Comparison of ENCODE assay signal across 14 cellular contexts in the genomic region with DNA sequence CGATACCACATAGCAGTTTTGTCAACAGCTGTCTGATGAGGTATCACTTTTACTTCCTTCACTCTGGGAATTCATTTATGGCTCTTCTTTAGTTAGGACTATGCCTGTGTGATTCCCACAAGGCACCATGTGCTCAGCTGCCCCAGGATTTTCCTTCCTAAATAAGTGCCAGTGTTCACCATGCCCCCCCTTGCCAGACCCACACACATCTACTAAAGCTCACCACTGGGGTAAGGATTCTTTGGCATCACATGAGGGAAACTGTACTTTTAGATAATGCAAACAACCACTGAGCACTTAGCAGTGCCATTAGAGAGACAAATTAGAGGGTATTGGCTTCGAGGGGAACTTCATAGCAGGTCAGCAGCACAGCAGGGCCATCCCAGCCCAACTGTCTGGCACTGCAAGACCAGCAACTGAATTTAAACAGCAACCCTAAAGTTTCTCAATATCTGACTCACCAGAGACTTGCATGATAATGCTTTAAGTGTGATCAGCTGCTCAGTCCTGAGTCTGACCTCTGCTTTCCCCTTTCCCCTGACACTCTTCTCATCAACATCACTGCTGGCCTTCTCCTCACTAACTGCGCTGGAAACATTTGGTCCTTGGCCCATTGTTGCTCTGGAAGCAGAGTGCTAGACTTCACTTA.
A peak's percentile ranks its signal among the peaks of the same experiment; 100 is the strongest.
DNase-seq lines count a peak whose midpoint lies in the region; ATAC-seq, FAIRE-seq and TF ChIP-seq lines count a peak whose summit lies in the region.
"Had no signal": no experiment of that assay in that cellular context is flagged by ENCODE, and none has a peak within 500 bp of the region (broad histone marks: within the 10 kb centered on the region; RNA-seq: fewer than 3 reads in every experiment).

No MANE protein-coding gene starts in this region.

- POLR2A ChIA-PET in A549 (lab: Yijun Ruan, JAX), result interaction anchor here (0.6 kb wide), 1 partner anchor 193 kb away, joined by 3 read pairs; no protein-coding TSS in a partner anchor

- TF ChIP-seq CTCF in A549 (IDR thresholded peaks at IDR 0.05) (no peak), mammary epithelial cell (conservative IDR thresholded peaks at IDR 0.05 in 1 of 2, IDR thresholded peaks at IDR 0.05 in 1 of 2; ENCODE audit: extremely low read depth in 1 of 2, insufficient read depth in 1 of 2, low read depth in 1 of 2, low read length in 2 of 2) (no peak)

- H3K23ac ChIP-seq in mesenchymal stem cell (ENCODE audit: low read length in 2 of 2), result no peak overlapping the region

- H3K4ac ChIP-seq in mesenchymal stem cell (ENCODE audit: low read depth in 1 of 2, low read length in 2 of 2), result no peak overlapping the region

- H3K4me3 ChIP-seq in A549, result no peak overlapping the region
- H3K4me3 ChIP-seq in MG63, result no peak overlapping the region
- no peak overlapping the region for H3K4me3 ChIP-seq in mammary epithelial cell (replicated peaks in 1 of 3; ENCODE audit: insufficient read depth in 1 of 3, low read depth in 2 of 3, low read length in 3 of 3)
- no peak overlapping the region for H3K4me3 ChIP-seq in mesenchymal stem cell (ENCODE audit: insufficient read depth in 1 of 2, low read depth in 1 of 2, low read length in 2 of 2)
- H3K4me3 ChIP-seq: BLaER1 treated with 17β-estradiol and CSF1 and Interleukin-3, amounts not matched to agents 10 nM and 100 nM; heart right ventricle had no signal

- no peaks in the 10 kb centered on the region for H3K27me3 Mint-ChIP-seq in activated CD8-positive, alpha-beta memory T cell treated with anti-CD3 and anti-CD28 coated beads, Interleukin-2, amount 10 ng/mL, durations not matched to agents 7 days and 5 days
- H3K27me3 Mint-ChIP-seq: central memory CD8-positive, alpha-beta T cell had no signal

- H2BK5ac ChIP-seq in mesenchymal stem cell (ENCODE audit: low read depth, low read length, poor library complexity, severe bottlenecking), result no peak overlapping the region

- H3K79me2 ChIP-seq in mammary epithelial cell (ENCODE audit: insufficient read depth, low read length), result no peaks in the 10 kb centered on the region

- no peak overlapping the region for H3K14ac ChIP-seq in mesenchymal stem cell (ENCODE audit: low read length in 2 of 2)

- no peaks in the 10 kb centered on the region for H3K9me3 ChIP-seq in A549
- no peaks in the 10 kb centered on the region for H3K9me3 ChIP-seq in MG63
- H3K9me3 ChIP-seq in mammary epithelial cell (replicated peaks; ENCODE audit: insufficient read depth, low read length), result no peaks in the 10 kb centered on the region
- no peaks in the 10 kb centered on the region for H3K9me3 ChIP-seq in mesenchymal stem cell (ENCODE audit: control insufficient read depth, low read length)
- H3K9me3 ChIP-seq: BLaER1 treated with 17β-estradiol and CSF1 and Interleukin-3, amounts not matched to agents 10 nM and 100 nM; heart right ventricle had no signal

- H3K4me3 Mint-ChIP-seq in activated CD8-positive, alpha-beta memory T cell treated with anti-CD3 and anti-CD28 coated beads, Interleukin-2, amount 10 ng/mL, durations not matched to agents 7 days and 5 days, result no peak overlapping the region
- H3K4me3 Mint-ChIP-seq: central memory CD8-positive, alpha-beta T cell had no signal

- dilution Hi-C loops in mammary epithelial cell (cut with HindIII; ENCODE audit: low sequenced_read_pairs), result no loop called here

- in situ Hi-C loops in mammary epithelial cell (cut with MboI; ENCODE audit: low sequenced_read_pairs in 2 of 2), result no loop called here

- no peak overlapping the region for H3K9ac ChIP-seq in mammary epithelial cell (ENCODE audit: insufficient read depth, low read length)
- peak overlapping the region; percentile 73 for H3K9ac ChIP-seq in mesenchymal stem cell (ENCODE audit: low read length)
- H3K9ac ChIP-seq: BLaER1 treated with 17β-estradiol and CSF1 and Interleukin-3, amounts not matched to agents 10 nM and 100 nM had no signal

- H3K9me3 Mint-ChIP-seq in activated CD8-positive, alpha-beta memory T cell treated with anti-CD3 and anti-CD28 coated beads, Interleukin-2, amount 10 ng/mL, durations not matched to agents 7 days and 5 days (ENCODE audit: low read depth), result no peaks in the 10 kb centered on the region
- H3K9me3 Mint-ChIP-seq: central memory CD8-positive, alpha-beta T cell had no signal

- no TSS peak for BruUV-seq in mammary epithelial cell (replicated peaks; lab: Mats Ljungman, UMichigan)

- no peak for TF ChIP-seq POLR2A in A549 (IDR thresholded peaks at IDR 0.05; ENCODE audit: low read length)

- H2BK120ac ChIP-seq in mesenchymal stem cell (ENCODE audit: low read depth, low read length), result no peak overlapping the region

- H4K8ac ChIP-seq in mesenchymal stem cell (ENCODE audit: low read length), result no peak overlapping the region

- no peaks in the 10 kb centered on the region for H3K36me3 ChIP-seq in MG63
- H3K36me3 ChIP-seq in mammary epithelial cell (ENCODE audit: insufficient read depth, low read length), result peaks cover 3% of the 10 kb centered on the region
- peaks cover 0 to 7% of the 10 kb centered on the region in 2 experiments for H3K36me3 ChIP-seq in mesenchymal stem cell (ENCODE audit: control insufficient read depth in 1 of 2, insufficient read depth in 2 of 2, low read depth in 1 of 2, low read length in 2 of 2)
- H3K36me3 ChIP-seq: BLaER1 treated with 17β-estradiol and CSF1 and Interleukin-3, amounts not matched to agents 10 nM and 100 nM; heart right ventricle had no signal

- H4K91ac ChIP-seq in mesenchymal stem cell (ENCODE audit: low read length), result no peak overlapping the region

- H2AFZ ChIP-seq in mammary epithelial cell (ENCODE audit: low read depth, low read length), result no peak overlapping the region
- H2AFZ ChIP-seq in mesenchymal stem cell (ENCODE audit: low read depth, low read length), result no peak overlapping the region

- TF ChIP-seq RAD21 in A549 (conservative IDR thresholded peaks at IDR 0.05 in 1 of 2, IDR thresholded peaks at IDR 0.05 in 1 of 2), result no peak

- no peaks in the 10 kb centered on the region for H3K79me1 ChIP-seq in mesenchymal stem cell (replicated peaks; ENCODE audit: low read length, poor library complexity, severe bottlenecking)

- H3K4me1 ChIP-seq in A549 (peaks cover 18% of the 10 kb centered on the region; the same call in 2 of the 3 replicates), mammary epithelial cell (ENCODE audit: insufficient read depth, low read length) (peaks cover 16% of the 10 kb centered on the region), mesenchymal stem cell (ENCODE audit: control insufficient read depth, insufficient read depth, low read depth, low read length) (peaks cover 4% of the 10 kb centered on the region)

- no peak overlapping the region for H3K27ac Mint-ChIP-seq in activated CD8-positive, alpha-beta memory T cell treated with anti-CD3 and anti-CD28 coated beads, Interleukin-2, amount 10 ng/mL, durations not matched to agents 7 days and 5 days

- peak in 1 of 2 experiments; percentile 5 for DNase-seq in A549 (ENCODE audit: low read depth in 1 of 2, low spot score in 1 of 2)
- DNase-seq in MG63, result peak; percentile 53
- DNase-seq in mammary epithelial cell, result peak; percentile 46
- peak; percentile 80 for DNase-seq in mesenchymal stem cell
- no peak for DNase-seq in activated CD8-positive, alpha-beta memory T cell treated with anti-CD3 and anti-CD28 coated beads, Interleukin-2, amount 10 ng/mL, durations not matched to agents 7 days and 5 days
- no peak for DNase-seq in GM19238 (ENCODE audit: insufficient read length, low spot score)
- DNase-seq in dermis blood vessel endothelial cell, result no peak
- DNase-seq: activated T-cell treated with anti-CD3 and anti-CD28 coated beads for 4 hours; heart right ventricle; NCI-H748 treated with DMSO at 0.1 percent for 48 hours; stimulated activated CD4-positive, alpha-beta T cell treated with anti-CD3 and anti-CD28 coated beads, Interleukin-4, amount 100 ng/mL, for 4 hours had no signal

- H3K4me2 ChIP-seq in A549, result no peak overlapping the region
- no peak overlapping the region for H3K4me2 ChIP-seq in mammary epithelial cell (ENCODE audit: insufficient read depth, low read depth, low read length)
- H3K4me2 ChIP-seq in mesenchymal stem cell (ENCODE audit: low read length, poor library complexity, severe bottlenecking), result no peak overlapping the region

- H2BK15ac ChIP-seq in mesenchymal stem cell (ENCODE audit: low read depth, poor library complexity, severe bottlenecking), result no peak overlapping the region

- H4K20me1 ChIP-seq in mammary epithelial cell (ENCODE audit: insufficient read depth, low read length), result no peaks in the 10 kb centered on the region
- H4K20me1 ChIP-seq: BLaER1 treated with 17β-estradiol and CSF1 and Interleukin-3, amounts not matched to agents 10 nM and 100 nM had no signal

- no peak for TF ChIP-seq EP300 in A549 (IDR thresholded peaks at IDR 0.05)

- peak overlapping the region; percentile 66 for H2AK5ac ChIP-seq in mesenchymal stem cell (ENCODE audit: low read length, severe bottlenecking)

- H3K36me3 Mint-ChIP-seq in activated CD8-positive, alpha-beta memory T cell treated with anti-CD3 and anti-CD28 coated beads, Interleukin-2, amount 10 ng/mL, durations not matched to agents 7 days and 5 days, result no peaks in the 10 kb centered on the region

- FAIRE-seq in A549 (lab: Jason Lieb, UNC), result no peak

- WGBS in A549 (ENCODE audit: missing lambda C conversion rate), result 61% methylated on average over 3 of the region's 3 CpGs
- WGBS in mammary epithelial cell (ENCODE audit: low coverage, missing lambda C conversion rate), result 97% methylated on average over 3 of the region's 3 CpGs
- 62% methylated on average over 3 of the region's 3 CpGs for WGBS in mesenchymal stem cell

- H3K27ac ChIP-seq in A549 (peak overlapping the region in 1 of 2 experiments; percentile 35; a peak in 3 of 6 replicates), mammary epithelial cell (ENCODE audit: insufficient read depth, low read depth, low read length) (no peak overlapping the region), mesenchymal stem cell (ENCODE audit: low read length, poor library complexity, severe bottlenecking) (no peak overlapping the region)
- H3K27ac ChIP-seq: BLaER1 treated with 17β-estradiol and CSF1 and Interleukin-3, amounts not matched to agents 10 nM and 100 nM had no signal

- peak; percentile 43 to 83; a peak in 4 of 6 replicates for ATAC-seq in A549
- no peak for ATAC-seq in activated CD8-positive, alpha-beta memory T cell treated with anti-CD3 and anti-CD28 coated beads, Interleukin-2, amount 10 ng/mL, durations not matched to agents 7 days and 5 days
- ATAC-seq in GM18868 (IDR thresholded peaks at IDR 0.05; ENCODE audit: unreplicated experiment), result no peak

- intact Hi-C loops in mammary epithelial cell (cut with micrococcal nuclease), result loop anchor here (10.0 kb wide), 1 partner anchor 110 kb away; the partner anchor contains the start of gene STAC

- CTCF ChIA-PET in A549 (lab: Yijun Ruan, JAX), result no interaction called here
- CTCF ChIA-PET in mammary epithelial cell (lab: Charles Lee; ENCODE audit: low non-redundant PET), result no interaction called here
- CTCF ChIA-PET in activated CD8-positive, alpha-beta memory T cell treated with anti-CD3 and anti-CD28 coated beads, Interleukin-2, amount 10 ng/mL, durations not matched to agents 7 days and 5 days (lab: Charles Lee), result no interaction called here

- no peak overlapping the region for H3K18ac ChIP-seq in mesenchymal stem cell (ENCODE audit: low read depth in 1 of 2, low read length in 2 of 2)

- no peaks in the 10 kb centered on the region for H3K4me1 Mint-ChIP-seq in activated CD8-positive, alpha-beta memory T cell treated with anti-CD3 and anti-CD28 coated beads, Interleukin-2, amount 10 ng/mL, durations not matched to agents 7 days and 5 days
- H3K4me1 Mint-ChIP-seq: central memory CD8-positive, alpha-beta T cell had no signal

- H3K27me3 ChIP-seq in MG63 (no peaks in the 10 kb centered on the region), mammary epithelial cell (ENCODE audit: insufficient read depth, low read length) (no peaks in the 10 kb centered on the region), mesenchymal stem cell (ENCODE audit: control insufficient read depth in 1 of 2, insufficient read depth in 1 of 2, low read length in 2 of 2) (no peaks in the 10 kb centered on the region)
- H3K27me3 ChIP-seq: BLaER1 treated with 17β-estradiol and CSF1 and Interleukin-3, amounts not matched to agents 10 nM and 100 nM; heart right ventricle had no signal

- H2BK12ac ChIP-seq in mesenchymal stem cell (ENCODE audit: low read length in 2 of 2), result no peak overlapping the region

Comparison
In these comparisons a context has a peak if more than half of its experiments do, and no peak if none do; other contexts are left out.
1. ATAC-seq: peak in A549 (2 of 2); none in activated CD8-positive, alpha-beta memory T cell treated with anti-CD3 and anti-CD28 coated beads, Interleukin-2, amount 10 ng/mL, durations not matched to agents 7 days and 5 days (single experiment) and GM18868 (single experiment).
2. DNase-seq: peak in MG63 (single experiment), mammary epithelial cell (single experiment) and mesenchymal stem cell (single experiment); none in activated CD8-positive, alpha-beta memory T cell treated with anti-CD3 and anti-CD28 coated beads, Interleukin-2, amount 10 ng/mL, durations not matched to agents 7 days and 5 days (single experiment), GM19238 (single experiment) and dermis blood vessel endothelial cell (single experiment).